17 cellular contexts compared by ENCODE assay signal in the genomic region with DNA sequence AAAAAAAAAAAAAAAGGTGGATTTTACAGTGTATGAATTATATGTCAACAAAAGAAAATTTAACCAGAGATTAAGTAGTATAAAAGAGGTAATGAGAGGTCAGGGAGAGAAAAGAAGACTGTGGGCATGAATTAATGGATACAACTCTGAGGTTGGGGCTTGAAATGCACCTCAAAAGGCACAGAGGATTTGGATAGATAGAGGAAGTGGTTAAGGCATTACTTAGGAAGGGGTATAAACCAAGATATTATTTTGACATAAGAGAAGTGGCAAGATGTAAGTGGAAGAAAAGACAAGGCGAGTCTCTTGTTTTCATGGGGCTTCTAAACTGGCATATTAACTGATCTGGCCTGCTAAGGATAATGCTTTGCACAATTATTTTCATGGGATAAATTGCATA. TPM values are rescaled to one million over a fixed set of nuclear protein-coding genes. Genes with fewer than 3 reads are reported as not detected.
DNase-seq lines count a peak whose midpoint lies in the region; ATAC-seq and TF ChIP-seq lines count a peak whose summit lies in the region.
"Had no signal": no experiment of that assay in that cellular context is flagged by ENCODE, and none has a peak within 500 bp of the region (broad histone marks: within the 10 kb centered on the region; RNA-seq: fewer than 3 reads in every experiment).

No MANE protein-coding gene starts in this region.

- no peaks in the 10 kb centered on the region for H3K9me3 ChIP-seq in CD4-positive, alpha-beta T cell (ENCODE audit: control insufficient read depth, low read length)
- H3K9me3 ChIP-seq in IMR-90 (ENCODE audit: control insufficient read depth, insufficient read depth, low read length), result no peaks in the 10 kb centered on the region
- no peaks in the 10 kb centered on the region for H3K9me3 ChIP-seq in T-helper 17 cell (ENCODE audit: control insufficient read depth, low read length, poor library complexity, severe bottlenecking)
- H3K9me3 ChIP-seq in PC-3 (ENCODE audit: low read length), result no peaks in the 10 kb centered on the region
- H3K9me3 ChIP-seq: Peyer's patch had no signal

- no peak overlapping the region for H3K23ac ChIP-seq in IMR-90 (ENCODE audit: low read depth, low read length)

- H3K79me2 ChIP-seq in PC-3 (ENCODE audit: low read length), result peaks cover 22% of the 10 kb centered on the region; the same call in 1 of the 2 replicates

- H3K14ac ChIP-seq in IMR-90 (replicated peaks; ENCODE audit: low read depth, low read length), result no peak overlapping the region

- H3K36me3 ChIP-seq in IMR-90 (ENCODE audit: control insufficient read depth, insufficient read depth, low read length) (no peaks in the 10 kb centered on the region; the same call in 1 of the 2 replicates), PC-3 (ENCODE audit: low read depth, low read length) (no peaks in the 10 kb centered on the region)
- H3K36me3 ChIP-seq: Peyer's patch had no signal

- no peak overlapping the region for H3K18ac ChIP-seq in IMR-90 (ENCODE audit: low read depth, low read length)

- peaks cover 6% of the 10 kb centered on the region; the same call in 1 of the 2 replicates for H3K9me1 ChIP-seq in IMR-90 (ENCODE audit: insufficient read depth, low read length)

- H3K4me3 ChIP-seq in IMR-90 (ENCODE audit: insufficient read depth, low read depth, low read length) (no peak overlapping the region), PC-3 (ENCODE audit: low read length) (no peak overlapping the region)
- H3K4me3 ChIP-seq: Peyer's patch had no signal

- no peaks in the 10 kb centered on the region for H3K27me3 Mint-ChIP-seq in CD4-positive, alpha-beta T cell
- H3K27me3 Mint-ChIP-seq in T-helper 17 cell, result no peaks in the 10 kb centered on the region
- H3K27me3 Mint-ChIP-seq in immature natural killer cell (ENCODE audit: low read depth in 3 of 3), result peaks cover 0 to 2% (median 0%) of the 10 kb centered on the region in 3 donors

- no peak overlapping the region for H2BK20ac ChIP-seq in IMR-90 (ENCODE audit: low read depth, low read length)

- H3K9me2 ChIP-seq in PC-3 (replicated peaks; ENCODE audit: low read length), result no peaks in the 10 kb centered on the region

- H3K4me2 ChIP-seq in IMR-90 (ENCODE audit: low read depth, low read length) (no peak overlapping the region), PC-3 (ENCODE audit: low read length) (no peak overlapping the region)

- no peak overlapping the region for H4K91ac ChIP-seq in IMR-90 (ENCODE audit: insufficient read depth, low read depth, low read length)

- no peak overlapping the region for H3K56ac ChIP-seq in IMR-90 (ENCODE audit: extremely low read depth, insufficient read depth, low read length)

- H3K4me1 ChIP-seq in IMR-90 (ENCODE audit: control insufficient read depth, insufficient read depth, low read length), result peaks cover 2% of the 10 kb centered on the region; the same call in 1 of the 2 replicates
- H3K4me1 ChIP-seq in PC-3 (ENCODE audit: insufficient read depth, low read length), result peaks cover 9% of the 10 kb centered on the region

- no CpG with 5 or more reads among the region's 1 CpG for WGBS in IMR-90 (ENCODE audit: extremely low coverage in 2 of 2, insufficient read length in 1 of 2), 2 experiments

- in situ Hi-C loops in IMR-90 (cut with MboI; ENCODE audit: low sequenced_read_pairs), result no loop called here

- H4K5ac ChIP-seq in IMR-90 (ENCODE audit: low read depth, low read length), result no peak overlapping the region

- H3F3A ChIP-seq in PC-3 (ENCODE audit: low read length, unreplicated experiment), result no peaks in the 10 kb centered on the region

- peaks cover 15 to 53% of the 10 kb centered on the region in 2 experiments for H3K79me1 ChIP-seq in IMR-90 (ENCODE audit: low read depth in 1 of 2, low read length in 2 of 2)

- H2BK5ac ChIP-seq in IMR-90 (ENCODE audit: low read depth, low read length, poor library complexity, severe bottlenecking), result no peak overlapping the region

- H2AK5ac ChIP-seq in IMR-90 (ENCODE audit: low read depth, low read length), result no peak overlapping the region

- CTCF ChIA-PET in CD4-positive, alpha-beta T cell (lab: Charles Lee), result no interaction called here
- CTCF ChIA-PET in IMR-90 (lab: Yijun Ruan, JAX) (no interaction called here), PC-3 (lab: Charles Lee) (no interaction called here), HEK293T (lab: Yijun Ruan, JAX) (no interaction called here)

- no peak overlapping the region for H3K4ac ChIP-seq in IMR-90 (ENCODE audit: low read depth, low read length)

- H3K4me3 Mint-ChIP-seq in CD4-positive, alpha-beta T cell, result peak overlapping the region; percentile 61
- peak overlapping the region; percentile 59 for H3K4me3 Mint-ChIP-seq in T-helper 17 cell
- H3K4me3 Mint-ChIP-seq in immature natural killer cell, result peak overlapping the region in 1 of 5 donors; percentile 56

- no peak overlapping the region for H4K8ac ChIP-seq in IMR-90 (ENCODE audit: low read depth in 2 of 2, low read length in 2 of 2)

- no peak overlapping the region for H3K27ac ChIP-seq in CD4-positive, alpha-beta T cell (ENCODE audit: low read depth, low read length)
- H3K27ac ChIP-seq in IMR-90 (ENCODE audit: insufficient read depth, low read length) (no peak overlapping the region), PC-3 (ENCODE audit: low read length) (no peak overlapping the region)
- H3K27ac ChIP-seq: C4-2B, Peyer's patch had no signal

- intact Hi-C loops in CD4-positive, alpha-beta T cell (cut with DNase I, micrococcal nuclease), result loop anchor here in 1 of 2 experiments (2.0 kb wide), 1 partner anchor 145 kb away; no protein-coding TSS in a partner anchor
- intact Hi-C loops in IMR-90 (cut with micrococcal nuclease) (no loop called here), PC-3 (cut with micrococcal nuclease) (no loop called here)

- DNase-seq in CD4-positive, alpha-beta T cell, result no peak
- DNase-seq in IMR-90 (no peak), T-helper 17 cell (no peak), immature natural killer cell (no peak), mesenteric fat pad (ENCODE audit: low spot score) (no peak), PC-3 (no peak), HEK293T (ENCODE audit: extremely low spot score) (no peak)
- DNase-seq: activated CD4-positive, CD25-positive, alpha-beta regulatory T cell treated with anti-CD3 and anti-CD28 coated beads, Interleukin-2, amount 50 U/mL, for 72 hours; activated effector memory CD4-positive, alpha-beta T cell treated with Interleukin-2 at 50 U/mL for 16 hours; dermis blood vessel endothelial cell; head of caudate nucleus; kidney; Peyer's patch had no signal

- peaks cover 14% of the 10 kb centered on the region for H3K36me3 Mint-ChIP-seq in CD4-positive, alpha-beta T cell (ENCODE audit: low read depth)
- H3K36me3 Mint-ChIP-seq in T-helper 17 cell (ENCODE audit: low read depth), result no peaks in the 10 kb centered on the region
- no peaks in the 10 kb centered on the region for H3K36me3 Mint-ChIP-seq in immature natural killer cell

- peak overlapping the region; percentile 40 for H3K27ac Mint-ChIP-seq in CD4-positive, alpha-beta T cell
- H3K27ac Mint-ChIP-seq in T-helper 17 cell (no peak overlapping the region), immature natural killer cell (peak overlapping the region; percentile 18 to 84 (median 66))

- H2BK15ac ChIP-seq in IMR-90 (ENCODE audit: low read depth, low read length), result no peak overlapping the region

- ATAC-seq in CD4-positive, alpha-beta T cell (ENCODE audit: poor library complexity), result peak; percentile 29
- no peak for ATAC-seq in IMR-90 (ENCODE audit: low read depth)
- no peak for ATAC-seq in T-helper 17 cell
- ATAC-seq in PC-3, result no peak
- ATAC-seq in HG02571 (IDR thresholded peaks at IDR 0.05; ENCODE audit: unreplicated experiment), result no peak
- ATAC-seq: esophagus mucosa, HCT116 had no signal

- no peak for TF ChIP-seq CTCF in CD4-positive, alpha-beta T cell (IDR thresholded peaks at IDR 0.05)
- no peak for TF ChIP-seq CTCF in IMR-90 (conservative IDR thresholded peaks at IDR 0.05; ENCODE audit: low read depth, low read length)
- TF ChIP-seq CTCF in PC-3 (conservative IDR thresholded peaks at IDR 0.05; ENCODE audit: low read depth, low read length), result no peak

- dilution Hi-C loops in IMR-90 (cut with HindIII; ENCODE audit: low sequenced_read_pairs, unreplicated experiment), result no loop called here

- H4K20me1 ChIP-seq in IMR-90 (ENCODE audit: insufficient read depth, low read length), result peaks cover 25% of the 10 kb centered on the region
- no peaks in the 10 kb centered on the region for H4K20me1 ChIP-seq in PC-3 (ENCODE audit: low read length)

- peaks cover 82% of the 10 kb centered on the region for H3K4me1 Mint-ChIP-seq in CD4-positive, alpha-beta T cell (ENCODE audit: low read depth)
- H3K4me1 Mint-ChIP-seq in T-helper 17 cell (peaks cover 49% of the 10 kb centered on the region), immature natural killer cell (peaks cover 56 to 84% of the 10 kb centered on the region in 2 donors)

- H3K27me3 ChIP-seq in CD4-positive, alpha-beta T cell (ENCODE audit: control insufficient read depth, insufficient read depth, low read length), result no peaks in the 10 kb centered on the region
- H3K27me3 ChIP-seq in IMR-90 (ENCODE audit: control insufficient read depth, insufficient read depth, low read length) (no peaks in the 10 kb centered on the region), PC-3 (ENCODE audit: low read length) (no peaks in the 10 kb centered on the region)
- H3K27me3 ChIP-seq: Peyer's patch had no signal

- TF ChIP-seq RAD21 in IMR-90 (IDR thresholded peaks at IDR 0.05; ENCODE audit: low read length), result no peak

- BruUV-seq in IMR-90 (replicated peaks; lab: Mats Ljungman, UMichigan) (TSS peak; percentile 3), PC-3 (replicated peaks; lab: Mats Ljungman, UMichigan) (no TSS peak)

- H3K9ac ChIP-seq in IMR-90 (ENCODE audit: low read depth, low read length) (no peak overlapping the region), PC-3 (ENCODE audit: low read length) (no peak overlapping the region)

- H2AFZ ChIP-seq in IMR-90 (replicated peaks; ENCODE audit: low read length, poor library complexity), result no peak overlapping the region
- H2AFZ ChIP-seq in PC-3 (ENCODE audit: low read length), result no peak overlapping the region

- POLR2A ChIA-PET in CD4-positive, alpha-beta T cell (lab: Charles Lee), result no interaction called here
- POLR2A ChIA-PET in IMR-90 (lab: Charles Lee; ENCODE audit: unreplicated experiment), result no interaction called here
- POLR2A ChIA-PET in PC-3 (lab: Charles Lee; ENCODE audit: unreplicated experiment), result no interaction called here
- POLR2A ChIA-PET in HEK293T (lab: Yijun Ruan, JAX), result no interaction called here

- H3K9me3 Mint-ChIP-seq in CD4-positive, alpha-beta T cell, result no peaks in the 10 kb centered on the region
- H3K9me3 Mint-ChIP-seq in immature natural killer cell, result no peaks in the 10 kb centered on the region

- TF ChIP-seq POLR2A in IMR-90 (IDR thresholded peaks at IDR 0.05; ENCODE audit: low read depth, low read length), result no peak

- no peak overlapping the region for H2AK9ac ChIP-seq in IMR-90 (replicated peaks; ENCODE audit: low read depth, low read length, poor library complexity)

- no peak overlapping the region for H2BK120ac ChIP-seq in IMR-90 (ENCODE audit: low read depth, low read length)

RNA-seq across cellular contexts. Expression of a gene that starts 34.1 kb away (rescaled TPM):
- total RNA-seq in CD4-positive, alpha-beta T cell, result 10 to 100 TPM; 63.8 to 67.1 TPM
- total RNA-seq in IMR-90 (2012; rRNA removed), result 18.1 and 35.3 TPM in 2 replicates
- polyA plus RNA-seq in IMR-90 (2012; rRNA removed), result 34.4 and 43.6 TPM in 2 replicates
- 4.0 and 6.2 TPM in 2 replicates for polyA plus RNA-seq in IMR-90 (2012; cell fraction: cytosol; rRNA removed)
- 0.72 and 9.5 TPM in 2 replicates for polyA plus RNA-seq in IMR-90 (2012; cell fraction: nucleus; rRNA removed; ENCODE audit: low replicate concordance)
- 100 to 1,000 TPM; 109 to 112 TPM for total RNA-seq in T-helper 17 cell
- 10 to 100 TPM; 45.6 to 67.3 (median 61.1) TPM for polyA plus RNA-seq in immature natural killer cell
- total RNA-seq in mesenteric fat pad, result 105 TPM
- 19.0 TPM in 2 replicates for total RNA-seq in PC-3 (2014; rRNA removed)
